ENCODE assay signal across 1 cellular context in genomic region chr1:228490120-228491078, GRCh38.
TF ChIP-seq lines count a peak whose summit lies in the region.

No MANE protein-coding gene starts in this region.

TF ChIP-seq in A549, 52 proteins besides CTCF, POLR2A, EP300 and RAD21 (continued from another document):
- TF ChIP-seq EHF (CRISPR knock-in tag; IDR thresholded peaks at IDR 0.05) (no peak), MAFK (IDR thresholded peaks at IDR 0.05; ENCODE audit: partially characterized antibody) (no peak)
